ENCODE assay signal across 30 cellular contexts in genomic region chr15:67801926-67802914, GRCh38. TPM values are rescaled to one million over a fixed set of nuclear protein-coding genes. Genes with fewer than 3 reads are reported as not detected.
"Had no signal": no experiment of that assay in that cellular context is flagged by ENCODE, and none has a peak within 500 bp of the region (broad histone marks: within the 10 kb centered on the region; RNA-seq: fewer than 3 reads in every experiment).

No MANE protein-coding gene starts in this region.

- H3K4me2 ChIP-seq: hepatocyte had no signal

- H3K27me3 ChIP-seq: body of pancreas, esophagus muscularis mucosa, hepatocyte, testis had no signal

- H3K36me3 ChIP-seq: cardiac muscle cell had no signal

- ATAC-seq: activated T-cell treated with anti-CD3 and anti-CD28 coated beads, Interleukin-2, amount 50 U/mL, for 72 hours; body of pancreas; sciatic nerve had no signal

- FAIRE-seq: endothelial cell of umbilical vein, frontal cortex, small intestine had no signal

- H3K4me3 ChIP-seq: body of pancreas, cardiac muscle cell, esophagus muscularis mucosa, hepatocyte, testis had no signal

- H3K9me3 ChIP-seq: body of pancreas, esophagus muscularis mucosa, testis had no signal

- H3K27ac ChIP-seq: body of pancreas, cardiac muscle cell, esophagus muscularis mucosa, hepatocyte, testis had no signal

- DNase-seq: activated B cell treated with CpG ODN at 0.5 μM for 24 hours; activated CD4-positive, alpha-beta T cell treated with anti-CD3 and anti-CD28 coated beads for 4 hours; activated CD4-positive, alpha-beta T cell treated with anti-CD3 and anti-CD28 coated beads, Interleukin-2, amount 50 U/mL, for 48 hours; activated effector memory CD4-positive, alpha-beta T cell treated with anti-CD3 and anti-CD28 coated beads, Interleukin-2, amount 50 U/mL, for 16 hours; activated naive CD4-positive, alpha-beta T cell treated with anti-CD3 and anti-CD28 coated beads, Interleukin-2, amount 10 ng/mL, durations not matched to agents 7 days and 5 days; activated T-cell treated with anti-CD3 and anti-CD28 coated beads, Interleukin-2, amount 50 U/mL, for 72 hours; amygdala; body of pancreas; dermis blood vessel endothelial cell; effector memory CD4-positive, alpha-beta T cell; glutamatergic neuron; mesenchymal stem cell; nucleus accumbens; small intestine; stimulated activated CD4-positive, alpha-beta T cell treated with anti-CD3 and anti-CD28 coated beads, Interleukin-15, amount 100 ng/mL, for 24 hours; stimulated activated CD4-positive, alpha-beta T cell treated with anti-CD3 and anti-CD28 coated beads, Interleukin-2, amount 100 ng/mL, for 48 hours; stimulated activated CD8-positive, alpha-beta memory T cell treated with anti-CD3 and anti-CD28 coated beads, Interleukin-4, amount 100 ng/mL, for 48 hours; stimulated activated naive CD4-positive, alpha-beta T cell; T1000; testis; trophoblast cell had no signal

- H3K79me2 ChIP-seq: hepatocyte had no signal

- H3K4me1 ChIP-seq: body of pancreas, esophagus muscularis mucosa had no signal

- H2AFZ ChIP-seq: hepatocyte had no signal

RNA-seq across cellular contexts. Expression of gene SKOR1, which starts 23.1 kb away (rescaled TPM):
- total RNA-seq: dermis blood vessel endothelial cell had no signal
- polyA plus RNA-seq: cardiac muscle cell had no signal

RNA-seq across cellular contexts. Expression of gene RNU6-1, which starts 37.6 kb away (rescaled TPM):
- total RNA-seq: activated B cell treated with CpG ODN at 0.5 μM for 24 hours; activated T-cell treated with anti-CD3 and anti-CD28 coated beads, Interleukin-2, amount 50 U/mL, for 72 hours; body of pancreas; cardiac muscle cell; dermis blood vessel endothelial cell; endothelial cell of umbilical vein; esophagus muscularis mucosa; frontal cortex; hepatocyte; lower leg skin; mononuclear cell; myocyte; sciatic nerve; testis had no signal
- polyA plus RNA-seq: cardiac muscle cell, endothelial cell of umbilical vein, hepatocyte, small intestine had no signal
